16 cellular contexts compared by ENCODE assay signal in genomic region chr2:142741764-142742269, GRCh38.
DNase-seq lines count a peak whose midpoint lies in the region; ATAC-seq and TF ChIP-seq lines count a peak whose summit lies in the region.
"Had no signal": no experiment of that assay in that cellular context is flagged by ENCODE, and none has a peak within 500 bp of the region (broad histone marks: within the 10 kb centered on the region; RNA-seq: fewer than 3 reads in every experiment).

No MANE protein-coding gene starts in this region.

- CTCF ChIA-PET in HEK293 (lab: Yijun Ruan, JAX): interaction anchor here (0.6 kb wide), 1 partner anchor 80 kb away, joined by 3 read pairs; no protein-coding TSS in a partner anchor

- H3K9me2 ChIP-seq in Karpas-422 (replicated peaks; ENCODE audit: insufficient read depth, low read length): no peaks in the 10 kb centered on the region

- no peak overlapping the region for H3K4me3 ChIP-seq in HEK293 (ENCODE audit: low read depth, low read length)
- no peak overlapping the region for H3K4me3 ChIP-seq in Karpas-422 (ENCODE audit: low read length)

- no peak for DNase-seq in activated T-cell treated with anti-CD3 and anti-CD28 coated beads, Interleukin-2, amount 50 U/mL, for 72 hours
- no peak for DNase-seq in activated T-cell treated with anti-CD3 and anti-CD28 coated beads, Interleukin-2, amount 50 U/mL, for 4 hours
- no peak for DNase-seq in stimulated activated effector memory CD8-positive, alpha-beta T cell treated with anti-CD3 and anti-CD28 coated beads, Interleukin-12 subunit alpha, Interleukin-12 subunit beta, amount 100 ng/mL, for 72 hours (ENCODE audit: low spot score in 2 of 2)
- no peak for DNase-seq in Karpas-422
- no peak for DNase-seq in head of caudate nucleus
- no peak for DNase-seq in natural killer cell treated with Interleukin-12 subunit alpha and Interleukin-12 subunit beta and Interleukin-15 and Interleukin-18, amount 100 ng/mL, for 72 hours (ENCODE audit: low spot score)
- DNase-seq: activated CD4-positive, alpha-beta T cell treated with anti-CD3 and anti-CD28 coated beads, Interleukin-2, amount 10 ng/mL, durations not matched to agents 7 days and 5 days; activated effector memory CD4-positive, alpha-beta T cell treated with anti-CD3 and anti-CD28 coated beads, Interleukin-2, amount 50 U/mL, for 16 hours; effector memory CD8-positive, alpha-beta T cell; kidney; T-helper 1 cell had no signal

- H3K27me3 Mint-ChIP-seq in activated T-cell treated with anti-CD3 and anti-CD28 coated beads, Interleukin-2, amount 50 U/mL, for 72 hours (ENCODE audit: low read depth): no peaks in the 10 kb centered on the region
- H3K27me3 Mint-ChIP-seq in activated T-cell treated with anti-CD3 and anti-CD28 coated beads, Interleukin-2, amount 50 U/mL, for 4 hours (ENCODE audit: low read depth): no peaks in the 10 kb centered on the region
- H3K27me3 Mint-ChIP-seq in natural killer cell treated with Interleukin-12 subunit alpha and Interleukin-12 subunit beta and Interleukin-15 and Interleukin-18, amount 100 ng/mL, for 72 hours: no peaks in the 10 kb centered on the region
- H3K27me3 Mint-ChIP-seq: activated CD4-positive, alpha-beta T cell treated with anti-CD3 and anti-CD28 coated beads, Interleukin-2, amount 10 ng/mL, durations not matched to agents 7 days and 5 days; brain; effector memory CD8-positive, alpha-beta T cell; progenitor cell of endocrine pancreas; type B pancreatic cell had no signal

- no peaks in the 10 kb centered on the region for H4K20me1 ChIP-seq in Karpas-422 (ENCODE audit: insufficient read depth, low read depth, low read length)

- H3K36me3 Mint-ChIP-seq in activated T-cell treated with anti-CD3 and anti-CD28 coated beads, Interleukin-2, amount 50 U/mL, for 72 hours (ENCODE audit: insufficient read depth in 2 of 2): no peaks in the 10 kb centered on the region
- no peaks in the 10 kb centered on the region for H3K36me3 Mint-ChIP-seq in activated T-cell treated with anti-CD3 and anti-CD28 coated beads, Interleukin-2, amount 50 U/mL, for 4 hours (ENCODE audit: insufficient read depth)
- no peaks in the 10 kb centered on the region for H3K36me3 Mint-ChIP-seq in stimulated activated effector memory CD8-positive, alpha-beta T cell treated with anti-CD3 and anti-CD28 coated beads, Interleukin-12 subunit alpha, Interleukin-12 subunit beta, amount 100 ng/mL, for 72 hours
- H3K36me3 Mint-ChIP-seq in natural killer cell treated with Interleukin-12 subunit alpha and Interleukin-12 subunit beta and Interleukin-15 and Interleukin-18, amount 100 ng/mL, for 72 hours: no peaks in the 10 kb centered on the region
- H3K36me3 Mint-ChIP-seq: brain, type B pancreatic cell had no signal

- intact Hi-C loops in head of caudate nucleus (cut with DNase I): no loop called here

- H3K27me3 ChIP-seq in Karpas-422 (ENCODE audit: low read length): no peaks in the 10 kb centered on the region

- no peak for TF ChIP-seq CTCF in HEK293 (tag by site-specific recombination; IDR thresholded peaks at IDR 0.05)

- H3K36me3 ChIP-seq in HEK293 (ENCODE audit: control insufficient read depth in 2 of 2, insufficient read depth in 1 of 2, low read length in 2 of 2): no peaks in the 10 kb centered on the region
- H3K36me3 ChIP-seq in Karpas-422 (ENCODE audit: insufficient read depth, low read length): no peaks in the 10 kb centered on the region

- no peaks in the 10 kb centered on the region for H3K4me1 Mint-ChIP-seq in activated T-cell treated with anti-CD3 and anti-CD28 coated beads, Interleukin-2, amount 50 U/mL, for 72 hours (ENCODE audit: low read depth)
- H3K4me1 Mint-ChIP-seq in activated T-cell treated with anti-CD3 and anti-CD28 coated beads, Interleukin-2, amount 50 U/mL, for 4 hours (ENCODE audit: low read depth): no peaks in the 10 kb centered on the region
- no peaks in the 10 kb centered on the region for H3K4me1 Mint-ChIP-seq in stimulated activated effector memory CD8-positive, alpha-beta T cell treated with anti-CD3 and anti-CD28 coated beads, Interleukin-12 subunit alpha, Interleukin-12 subunit beta, amount 100 ng/mL, for 72 hours
- H3K4me1 Mint-ChIP-seq in natural killer cell treated with Interleukin-12 subunit alpha and Interleukin-12 subunit beta and Interleukin-15 and Interleukin-18, amount 100 ng/mL, for 72 hours (ENCODE audit: low read depth in 2 of 2): no peaks in the 10 kb centered on the region
- H3K4me1 Mint-ChIP-seq: activated CD4-positive, alpha-beta T cell treated with anti-CD3 and anti-CD28 coated beads, Interleukin-2, amount 10 ng/mL, durations not matched to agents 7 days and 5 days; brain had no signal

- ATAC-seq in activated T-cell treated with anti-CD3 and anti-CD28 coated beads, Interleukin-2, amount 50 U/mL, for 72 hours (replicated peaks in 1 of 2): peak; percentile 41 to 45
- no peak for ATAC-seq in activated T-cell treated with anti-CD3 and anti-CD28 coated beads, Interleukin-2, amount 50 U/mL, for 4 hours
- ATAC-seq in HG03354 (IDR thresholded peaks at IDR 0.05; ENCODE audit: poor library complexity, severe bottlenecking, unreplicated experiment): peak; percentile 52
- peak; percentile 44 for ATAC-seq in stimulated activated effector memory CD8-positive, alpha-beta T cell treated with anti-CD3 and anti-CD28 coated beads, Interleukin-12 subunit alpha, Interleukin-12 subunit beta, amount 100 ng/mL, for 72 hours
- ATAC-seq in natural killer cell treated with Interleukin-12 subunit alpha and Interleukin-12 subunit beta and Interleukin-15 and Interleukin-18, amount 100 ng/mL, for 72 hours: no peak
- ATAC-seq: effector memory CD8-positive, alpha-beta T cell had no signal

- H3K4me2 ChIP-seq in Karpas-422 (ENCODE audit: low read depth, low read length, poor library complexity, severe bottlenecking): no peak overlapping the region

- POLR2A ChIA-PET in HEK293 (lab: Yijun Ruan, JAX): no interaction called here

- H3K9ac ChIP-seq in Karpas-422 (ENCODE audit: low read length): no peak overlapping the region

- H3K9me3 ChIP-seq in HEK293 (ENCODE audit: control insufficient read depth, insufficient read depth, low read depth, low read length) (no peaks in the 10 kb centered on the region), Karpas-422 (ENCODE audit: low read length) (no peaks in the 10 kb centered on the region)

- no peak overlapping the region for H3K4me3 Mint-ChIP-seq in activated T-cell treated with anti-CD3 and anti-CD28 coated beads, Interleukin-2, amount 50 U/mL, for 72 hours
- H3K4me3 Mint-ChIP-seq in activated T-cell treated with anti-CD3 and anti-CD28 coated beads, Interleukin-2, amount 50 U/mL, for 4 hours: no peak overlapping the region
- H3K4me3 Mint-ChIP-seq in stimulated activated effector memory CD8-positive, alpha-beta T cell treated with anti-CD3 and anti-CD28 coated beads, Interleukin-12 subunit alpha, Interleukin-12 subunit beta, amount 100 ng/mL, for 72 hours: no peak overlapping the region
- H3K4me3 Mint-ChIP-seq in natural killer cell treated with Interleukin-12 subunit alpha and Interleukin-12 subunit beta and Interleukin-15 and Interleukin-18, amount 100 ng/mL, for 72 hours: no peak overlapping the region
- H3K4me3 Mint-ChIP-seq: activated CD4-positive, alpha-beta T cell treated with anti-CD3 and anti-CD28 coated beads, Interleukin-2, amount 10 ng/mL, durations not matched to agents 7 days and 5 days; brain; effector memory CD8-positive, alpha-beta T cell; type B pancreatic cell had no signal

- H3K27ac ChIP-seq in HEK293 (ENCODE audit: extremely low read depth, low read depth, low read length) (no peak overlapping the region), Karpas-422 (ENCODE audit: low read length) (no peak overlapping the region)

- H2AFZ ChIP-seq in Karpas-422 (ENCODE audit: low read length): no peak overlapping the region

- no peak overlapping the region for H3K27ac Mint-ChIP-seq in activated T-cell treated with anti-CD3 and anti-CD28 coated beads, Interleukin-2, amount 50 U/mL, for 72 hours
- H3K27ac Mint-ChIP-seq in stimulated activated effector memory CD8-positive, alpha-beta T cell treated with anti-CD3 and anti-CD28 coated beads, Interleukin-12 subunit alpha, Interleukin-12 subunit beta, amount 100 ng/mL, for 72 hours: no peak overlapping the region
- H3K27ac Mint-ChIP-seq in natural killer cell treated with Interleukin-12 subunit alpha and Interleukin-12 subunit beta and Interleukin-15 and Interleukin-18, amount 100 ng/mL, for 72 hours: no peak overlapping the region
- H3K27ac Mint-ChIP-seq: activated CD4-positive, alpha-beta T cell treated with anti-CD3 and anti-CD28 coated beads, Interleukin-2, amount 10 ng/mL, durations not matched to agents 7 days and 5 days; brain; effector memory CD8-positive, alpha-beta T cell; progenitor cell of endocrine pancreas; type B pancreatic cell had no signal

- H3K4me1 ChIP-seq in HEK293 (ENCODE audit: control insufficient read depth, insufficient read depth, low read length) (no peaks in the 10 kb centered on the region), Karpas-422 (ENCODE audit: low read length) (no peaks in the 10 kb centered on the region)

- H3K9me3 Mint-ChIP-seq in activated T-cell treated with anti-CD3 and anti-CD28 coated beads, Interleukin-2, amount 50 U/mL, for 72 hours: peaks cover 0 to 3% of the 10 kb centered on the region in 2 donors
- no peaks in the 10 kb centered on the region for H3K9me3 Mint-ChIP-seq in activated T-cell treated with anti-CD3 and anti-CD28 coated beads, Interleukin-2, amount 50 U/mL, for 4 hours
- peaks cover 3% of the 10 kb centered on the region for H3K9me3 Mint-ChIP-seq in stimulated activated effector memory CD8-positive, alpha-beta T cell treated with anti-CD3 and anti-CD28 coated beads, Interleukin-12 subunit alpha, Interleukin-12 subunit beta, amount 100 ng/mL, for 72 hours
- no peaks in the 10 kb centered on the region for H3K9me3 Mint-ChIP-seq in natural killer cell treated with Interleukin-12 subunit alpha and Interleukin-12 subunit beta and Interleukin-15 and Interleukin-18, amount 100 ng/mL, for 72 hours
- H3K9me3 Mint-ChIP-seq: effector memory CD8-positive, alpha-beta T cell; type B pancreatic cell had no signal

- no peaks in the 10 kb centered on the region for H3K79me2 ChIP-seq in Karpas-422 (ENCODE audit: low read length)

TF ChIP-seq in HEK293, 187 proteins besides CTCF, POLR2A, EP300 and RAD21:
- peak; percentile 55 for TF ChIP-seq SETDB1 (IDR thresholded peaks at IDR 0.05; ENCODE audit: insufficient read length, low read length)
- no peak for TF ChIP-seq ZNF501 (tag by site-specific recombination; IDR thresholded peaks at IDR 0.05)

Comparison
In these comparisons a context has a peak if more than half of its experiments do, and no peak if none do; other contexts are left out.
1. ATAC-seq: peak in activated T-cell treated with anti-CD3 and anti-CD28 coated beads, Interleukin-2, amount 50 U/mL, for 72 hours (2 of 2), HG03354 (single experiment) and stimulated activated effector memory CD8-positive, alpha-beta T cell treated with anti-CD3 and anti-CD28 coated beads, Interleukin-12 subunit alpha, Interleukin-12 subunit beta, amount 100 ng/mL, for 72 hours (single experiment); none in activated T-cell treated with anti-CD3 and anti-CD28 coated beads, Interleukin-2, amount 50 U/mL, for 4 hours (0 of 2) and natural killer cell treated with Interleukin-12 subunit alpha and Interleukin-12 subunit beta and Interleukin-15 and Interleukin-18, amount 100 ng/mL, for 72 hours (0 of 2).